Comparison of ENCODE assay signal across 23 cellular contexts in genomic region chr3:137582484-137582883, GRCh38.
"Had no signal": no experiment of that assay in that cellular context is flagged by ENCODE, and none has a peak within 500 bp of the region (broad histone marks: within the 10 kb centered on the region; RNA-seq: fewer than 3 reads in every experiment).

No MANE protein-coding gene starts in this region.

- DNase-seq: activated CD4-positive, alpha-beta T cell treated with anti-CD3 and anti-CD28 coated beads for 48 hours; activated CD4-positive, CD25-positive, alpha-beta regulatory T cell; activated CD8-positive, alpha-beta T cell treated with anti-CD3 and anti-CD28 coated beads for 36 hours; activated naive CD4-positive, alpha-beta T cell; activated naive CD8-positive, alpha-beta T cell treated with anti-CD3 and anti-CD28 coated beads, Interleukin-2, amount 10 ng/mL, durations not matched to agents 7 days and 5 days; activated T-cell treated with anti-CD3 and anti-CD28 coated beads, Interleukin-2, amount 50 U/mL, for 1 hour; caudate nucleus; dorsolateral prefrontal cortex; erythroblast; head of caudate nucleus; kidney; stimulated activated CD4-positive, alpha-beta T cell treated with anti-CD3 and anti-CD28 coated beads, Interleukin-12 subunit alpha, Interleukin-12 subunit beta, amount 100 ng/mL, for 4 hours; stimulated activated CD4-positive, alpha-beta T cell treated with anti-CD3 and anti-CD28 coated beads, Interleukin-1b, Interleukin-23, amount 100 ng/mL, for 48 hours; stimulated activated CD8-positive, alpha-beta memory T cell treated with anti-CD3 and anti-CD28 coated beads, Interleukin-4, amount 100 ng/mL, for 48 hours; stimulated activated naive CD4-positive, alpha-beta T cell; T-cell; tibial artery had no signal

- H3K27me3 ChIP-seq: tibial artery had no signal

- H3K9me3 ChIP-seq: tibial artery had no signal

- ATAC-seq: activated CD8-positive, alpha-beta T cell treated with anti-CD3 and anti-CD28 coated beads for 36 hours; activated T-helper 17 cell treated with anti-CD3 and anti-CD28 coated beads, Interleukin-2, amount 50 U/mL, for 72 hours; left lobe of liver; T-cell had no signal

- FAIRE-seq: colon, endometrium, frontal cortex, kidney had no signal

- H3K4me3 ChIP-seq: dorsolateral prefrontal cortex, lung, tibial artery had no signal

- H3K4me1 ChIP-seq: tibial artery had no signal

- H3K27ac ChIP-seq: dorsolateral prefrontal cortex, tibial artery had no signal

- H3K36me3 ChIP-seq: tibial artery had no signal
